In genomic region chr11:130448039-130448415, GRCh38 we compare ENCODE assay signal across 9 cellular contexts. TPM values are rescaled to one million over a fixed set of nuclear protein-coding genes. Genes with fewer than 3 reads are reported as not detected.
DNase-seq lines count a peak whose midpoint lies in the region; ATAC-seq and TF ChIP-seq lines count a peak whose summit lies in the region.
"Had no signal": no experiment of that assay in that cellular context is flagged by ENCODE, and none has a peak within 500 bp of the region (broad histone marks: within the 10 kb centered on the region; RNA-seq: fewer than 3 reads in every experiment).

No MANE protein-coding gene starts in this region.

- H3K4me2 ChIP-seq in GM23248 (ENCODE audit: unreplicated experiment): peak overlapping the region; percentile 89

- TF ChIP-seq CTCF in WERI-Rb-1 (IDR thresholded peaks at IDR 0.05; ENCODE audit: low read depth, low read length) (no peak), gastroesophageal sphincter (IDR thresholded peaks at IDR 0.05) (no peak), sigmoid colon (IDR thresholded peaks at IDR 0.05) (no peak)

- H3K4me3 ChIP-seq in GM23248 (peak overlapping the region; percentile 82), WERI-Rb-1 (ENCODE audit: low read depth, low read length) (peak overlapping the region; percentile 49), gastroesophageal sphincter (peak overlapping the region; percentile 45 to 63), sigmoid colon (peak overlapping the region; percentile 39 to 63 (median 59))

- peaks cover 17% of the 10 kb centered on the region for H3F3A ChIP-seq in GM23248 (ENCODE audit: insufficient read depth)

- H3K4me1 ChIP-seq in GM23248 (ENCODE audit: insufficient read depth) (peaks cover 10% of the 10 kb centered on the region), gastroesophageal sphincter (peaks cover 0 to 53% (median 6%) of the 10 kb centered on the region in 3 donors), sigmoid colon (peaks cover 0 to 24% (median 22%) of the 10 kb centered on the region in 4 donors)

- WGBS in GM23248 (ENCODE audit: low coverage in 1 of 2, low lambda C conversion rate in 2 of 2, missing lambda C conversion rate in 2 of 2), 2 experiments: 13 to 15% methylated on average over 9 to 11 of the region's 11 CpGs
- WGBS in gastroesophageal sphincter (ENCODE audit: low coverage in 1 of 2), 2 donors: 6 to 29% methylated on average over 3 to 7 of the region's 11 CpGs
- WGBS in sigmoid colon, 2 donors: 8 to 11% methylated on average over 11 of the region's 11 CpGs

- ATAC-seq in gastroesophageal sphincter (no peak), HG02571 (IDR thresholded peaks at IDR 0.05; ENCODE audit: unreplicated experiment) (no peak)

- in situ Hi-C loops in GM23248 (cut with MboI): loop anchor here (10.0 kb wide), 1 partner anchor 387 kb away; no protein-coding TSS in a partner anchor

- no peaks in the 10 kb centered on the region for H3K9me3 ChIP-seq in GM23248 (ENCODE audit: low read depth)
- H3K9me3 ChIP-seq in WERI-Rb-1 (ENCODE audit: severe bottlenecking): no peaks in the 10 kb centered on the region
- H3K9me3 ChIP-seq in gastroesophageal sphincter: no peaks in the 10 kb centered on the region
- H3K9me3 ChIP-seq in sigmoid colon: no peaks in the 10 kb centered on the region

- H4K20me1 ChIP-seq in GM23248 (ENCODE audit: insufficient read depth): no peaks in the 10 kb centered on the region

- no peaks in the 10 kb centered on the region for H3K9me2 ChIP-seq in GM23248 (ENCODE audit: insufficient read depth)

- H3K27ac ChIP-seq in GM23248 (no peak overlapping the region), WERI-Rb-1 (no peak overlapping the region), gastroesophageal sphincter (peak overlapping the region in 3 of 4 donors; percentile 82 to 87 (median 83)), sigmoid colon (peak overlapping the region; percentile 62 to 81 (median 78))

- peak overlapping the region; percentile 31; the same call in 1 of the 2 replicates for H3K9ac ChIP-seq in GM23248

- intact Hi-C loops in sigmoid colon (cut with DNase I): no loop called here

- TF ChIP-seq EP300 in gastroesophageal sphincter (IDR thresholded peaks at IDR 0.05): no peak
- no peak for TF ChIP-seq EP300 in sigmoid colon (IDR thresholded peaks at IDR 0.05)

- H3K36me3 ChIP-seq in GM23248 (ENCODE audit: low read depth): no peaks in the 10 kb centered on the region
- no peaks in the 10 kb centered on the region for H3K36me3 ChIP-seq in WERI-Rb-1
- H3K36me3 ChIP-seq in gastroesophageal sphincter: no peaks in the 10 kb centered on the region
- no peaks in the 10 kb centered on the region for H3K36me3 ChIP-seq in sigmoid colon

- H3K27me3 ChIP-seq in GM23248 (replicated peaks; ENCODE audit: insufficient read depth) (no peaks in the 10 kb centered on the region), WERI-Rb-1 (ENCODE audit: insufficient read depth, low read depth, severe bottlenecking) (no peaks in the 10 kb centered on the region), gastroesophageal sphincter (peaks cover 19% of the 10 kb centered on the region), sigmoid colon (peaks cover 0 to 13% (median 0%) of the 10 kb centered on the region in 3 donors)

- DNase-seq in GM23248 (no peak), WERI-Rb-1 (no peak), sigmoid colon (no peak), NCI-H2107 treated with DMSO at 0.1 percent for 48 hours (lab: John Stamatoyannopoulos, UW; ENCODE audit: unreplicated experiment) (no peak), NCI-H187 treated with DMSO at 0.1 percent for 48 hours (lab: John Stamatoyannopoulos, UW) (no peak), NCI-H2107 (lab: John Stamatoyannopoulos, UW) (no peak)

- no peak for TF ChIP-seq POLR2A in gastroesophageal sphincter (IDR thresholded peaks at IDR 0.05)
- TF ChIP-seq POLR2A in sigmoid colon (IDR thresholded peaks at IDR 0.05): no peak

- H2AFZ ChIP-seq in GM23248: peak overlapping the region; percentile 88

- no peaks in the 10 kb centered on the region for H3K79me2 ChIP-seq in GM23248 (ENCODE audit: insufficient read depth)

RNA-seq across cellular contexts. Expression of gene ADAMTS15, which starts 0.4 kb away (rescaled TPM):
- 0.97 and 1.3 TPM in 2 replicates for total RNA-seq in GM23248 (2014; rRNA removed; shearing (Covaris generic))
- polyA plus RNA-seq in GM23248 (2016; fragmentation: Nextera tagmentation; extraction: Ambion mirVana) (0.09 TPM in 2 replicates), sigmoid colon (1 to 10 TPM in 1 of 3 donors, under 1 TPM in 2; 0.46 to 6.1 (median 0.60) TPM)
- total RNA-seq in gastroesophageal sphincter (10 to 100 TPM in 1 of 4 donors, 1 to 10 TPM in 3; 8.4 to 11.8 (median 9.5) TPM), sigmoid colon (1 to 10 TPM; 2.1 to 8.9 (median 3.2) TPM)
- total RNA-seq: OCI-LY7 had no signal

RNA-seq across cellular contexts. Expression of gene ADAMTS8, which starts 19.6 kb away (rescaled TPM):
- under 0.01 and 0.63 TPM in 2 replicates for total RNA-seq in GM23248 (2014; rRNA removed; shearing (Covaris generic))
- polyA plus RNA-seq in GM23248 (2016; fragmentation: Nextera tagmentation; extraction: Ambion mirVana) (0.09 and 0.10 TPM in 2 replicates), sigmoid colon (1 to 10 TPM in 1 of 3 donors, under 1 TPM in 1, not detected in 1; under 0.01 to 3.3 TPM)
- total RNA-seq in gastroesophageal sphincter (10 to 100 TPM in 3 of 4 donors, 1 to 10 TPM in 1; 10.0 to 45.6 (median 34.0) TPM), sigmoid colon (10 to 100 TPM in 1 of 4 donors, 1 to 10 TPM in 3; 3.5 to 11.9 (median 6.7) TPM)
- total RNA-seq: OCI-LY7 had no signal

Comparison
In these comparisons a context has a peak if more than half of its experiments do, and no peak if none do; other contexts are left out.
1. H3K27ac ChIP-seq: peak in gastroesophageal sphincter (3 of 4) and sigmoid colon (4 of 4); none in GM23248 (single experiment) and WERI-Rb-1 (single experiment).
2. Peak in every context shown above with its lines, with median percentiles within 50 percentile points of each other: H3K4me3 ChIP-seq.